In genomic region chr18:46332286-46332801, GRCh38 we compare ENCODE assay signal across 1 cellular context.
TF ChIP-seq lines count a peak whose summit lies in the region.

No MANE protein-coding gene starts in this region.

TF ChIP-seq in WTC11, 78 proteins besides CTCF, POLR2A, EP300 and RAD21 (continued from another document):
- no peak for TF ChIP-seq ATF6 (CRISPR knock-in tag; IDR thresholded peaks at IDR 0.05)
